In the genomic region with DNA sequence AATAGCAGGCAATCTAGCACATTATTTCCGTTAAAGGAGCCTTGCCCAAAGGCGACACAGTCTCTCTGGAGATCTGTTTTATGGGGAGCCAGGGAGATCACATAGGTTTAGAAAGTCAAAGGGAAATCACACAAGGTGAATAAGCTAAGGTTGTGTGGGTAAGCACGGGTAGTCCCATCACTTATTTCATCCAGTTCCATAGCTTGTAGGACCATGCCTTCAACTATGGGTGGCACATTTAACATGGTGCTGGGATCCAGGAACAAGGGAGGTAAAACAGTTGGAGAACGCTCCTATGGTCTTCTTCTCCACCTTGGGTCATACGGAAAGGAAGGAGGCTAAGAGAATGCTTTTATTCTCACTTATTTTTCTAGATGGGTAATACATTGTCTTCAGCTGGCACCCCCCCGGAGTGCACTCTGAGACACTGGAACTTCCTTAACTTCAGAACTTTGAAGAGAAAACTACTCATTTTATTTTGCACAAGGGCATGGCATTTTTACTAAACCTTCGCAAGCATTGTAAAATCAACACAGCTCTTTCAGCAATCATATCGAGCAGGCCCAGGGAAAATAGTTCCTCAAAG, we compare ENCODE assay signal across 1 cellular context.
TF ChIP-seq lines count a peak whose summit lies in the region.

No MANE protein-coding gene starts in this region.

TF ChIP-seq in HEK293, 187 proteins besides CTCF, POLR2A, EP300 and RAD21 (continued from another document):
- TF ChIP-seq, protein P1, sequence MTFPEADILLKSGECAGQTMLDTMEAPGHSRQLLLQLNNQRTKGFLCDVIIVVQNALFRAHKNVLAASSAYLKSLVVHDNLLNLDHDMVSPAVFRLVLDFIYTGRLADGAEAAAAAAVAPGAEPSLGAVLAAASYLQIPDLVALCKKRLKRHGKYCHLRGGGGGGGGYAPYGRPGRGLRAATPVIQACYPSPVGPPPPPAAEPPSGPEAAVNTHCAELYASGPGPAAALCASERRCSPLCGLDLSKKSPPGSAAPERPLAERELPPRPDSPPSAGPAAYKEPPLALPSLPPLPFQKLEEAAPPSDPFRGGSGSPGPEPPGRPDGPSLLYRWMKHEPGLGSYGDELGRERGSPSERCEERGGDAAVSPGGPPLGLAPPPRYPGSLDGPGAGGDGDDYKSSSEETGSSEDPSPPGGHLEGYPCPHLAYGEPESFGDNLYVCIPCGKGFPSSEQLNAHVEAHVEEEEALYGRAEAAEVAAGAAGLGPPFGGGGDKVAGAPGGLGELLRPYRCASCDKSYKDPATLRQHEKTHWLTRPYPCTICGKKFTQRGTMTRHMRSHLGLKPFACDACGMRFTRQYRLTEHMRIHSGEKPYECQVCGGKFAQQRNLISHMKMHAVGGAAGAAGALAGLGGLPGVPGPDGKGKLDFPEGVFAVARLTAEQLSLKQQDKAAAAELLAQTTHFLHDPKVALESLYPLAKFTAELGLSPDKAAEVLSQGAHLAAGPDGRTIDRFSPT (tag by site-specific recombination; IDR thresholded peaks at IDR 0.05), result no peak
- no peak for TF ChIP-seq HOXA7 (CRISPR knock-in tag; IDR thresholded peaks at IDR 0.05; ENCODE audit: borderline replicate concordance)
- TF ChIP-seq ZNF473 (tag by site-specific recombination; IDR thresholded peaks at IDR 0.05), result no peak
- TF ChIP-seq ZNF791 (tag by site-specific recombination; IDR thresholded peaks at IDR 0.05), result no peak
- no peak for TF ChIP-seq ZIC2 (tag by site-specific recombination; IDR thresholded peaks at IDR 0.05)
- TF ChIP-seq, protein P2, sequence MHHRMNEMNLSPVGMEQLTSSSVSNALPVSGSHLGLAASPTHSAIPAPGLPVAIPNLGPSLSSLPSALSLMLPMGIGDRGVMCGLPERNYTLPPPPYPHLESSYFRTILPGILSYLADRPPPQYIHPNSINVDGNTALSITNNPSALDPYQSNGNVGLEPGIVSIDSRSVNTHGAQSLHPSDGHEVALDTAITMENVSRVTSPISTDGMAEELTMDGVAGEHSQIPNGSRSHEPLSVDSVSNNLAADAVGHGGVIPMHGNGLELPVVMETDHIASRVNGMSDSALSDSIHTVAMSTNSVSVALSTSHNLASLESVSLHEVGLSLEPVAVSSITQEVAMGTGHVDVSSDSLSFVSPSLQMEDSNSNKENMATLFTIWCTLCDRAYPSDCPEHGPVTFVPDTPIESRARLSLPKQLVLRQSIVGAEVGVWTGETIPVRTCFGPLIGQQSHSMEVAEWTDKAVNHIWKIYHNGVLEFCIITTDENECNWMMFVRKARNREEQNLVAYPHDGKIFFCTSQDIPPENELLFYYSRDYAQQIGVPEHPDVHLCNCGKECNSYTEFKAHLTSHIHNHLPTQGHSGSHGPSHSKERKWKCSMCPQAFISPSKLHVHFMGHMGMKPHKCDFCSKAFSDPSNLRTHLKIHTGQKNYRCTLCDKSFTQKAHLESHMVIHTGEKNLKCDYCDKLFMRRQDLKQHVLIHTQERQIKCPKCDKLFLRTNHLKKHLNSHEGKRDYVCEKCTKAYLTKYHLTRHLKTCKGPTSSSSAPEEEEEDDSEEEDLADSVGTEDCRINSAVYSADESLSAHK (tag by site-specific recombination; IDR thresholded peaks at IDR 0.05), result no peak
- no peak for TF ChIP-seq ZNF548 (tag by site-specific recombination; IDR thresholded peaks at IDR 0.05)
- TF ChIP-seq ZNF133 (tag by site-specific recombination; IDR thresholded peaks at IDR 0.05), result no peak
- TF ChIP-seq, protein P3, sequence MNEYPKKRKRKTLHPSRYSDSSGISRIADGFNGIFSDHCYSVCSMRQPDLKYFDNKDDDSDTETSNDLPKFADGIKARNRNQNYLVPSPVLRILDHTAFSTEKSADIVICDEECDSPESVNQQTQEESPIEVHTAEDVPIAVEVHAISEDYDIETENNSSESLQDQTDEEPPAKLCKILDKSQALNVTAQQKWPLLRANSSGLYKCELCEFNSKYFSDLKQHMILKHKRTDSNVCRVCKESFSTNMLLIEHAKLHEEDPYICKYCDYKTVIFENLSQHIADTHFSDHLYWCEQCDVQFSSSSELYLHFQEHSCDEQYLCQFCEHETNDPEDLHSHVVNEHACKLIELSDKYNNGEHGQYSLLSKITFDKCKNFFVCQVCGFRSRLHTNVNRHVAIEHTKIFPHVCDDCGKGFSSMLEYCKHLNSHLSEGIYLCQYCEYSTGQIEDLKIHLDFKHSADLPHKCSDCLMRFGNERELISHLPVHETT (tag by site-specific recombination; IDR thresholded peaks at IDR 0.05), result no peak
- TF ChIP-seq, protein P4, sequence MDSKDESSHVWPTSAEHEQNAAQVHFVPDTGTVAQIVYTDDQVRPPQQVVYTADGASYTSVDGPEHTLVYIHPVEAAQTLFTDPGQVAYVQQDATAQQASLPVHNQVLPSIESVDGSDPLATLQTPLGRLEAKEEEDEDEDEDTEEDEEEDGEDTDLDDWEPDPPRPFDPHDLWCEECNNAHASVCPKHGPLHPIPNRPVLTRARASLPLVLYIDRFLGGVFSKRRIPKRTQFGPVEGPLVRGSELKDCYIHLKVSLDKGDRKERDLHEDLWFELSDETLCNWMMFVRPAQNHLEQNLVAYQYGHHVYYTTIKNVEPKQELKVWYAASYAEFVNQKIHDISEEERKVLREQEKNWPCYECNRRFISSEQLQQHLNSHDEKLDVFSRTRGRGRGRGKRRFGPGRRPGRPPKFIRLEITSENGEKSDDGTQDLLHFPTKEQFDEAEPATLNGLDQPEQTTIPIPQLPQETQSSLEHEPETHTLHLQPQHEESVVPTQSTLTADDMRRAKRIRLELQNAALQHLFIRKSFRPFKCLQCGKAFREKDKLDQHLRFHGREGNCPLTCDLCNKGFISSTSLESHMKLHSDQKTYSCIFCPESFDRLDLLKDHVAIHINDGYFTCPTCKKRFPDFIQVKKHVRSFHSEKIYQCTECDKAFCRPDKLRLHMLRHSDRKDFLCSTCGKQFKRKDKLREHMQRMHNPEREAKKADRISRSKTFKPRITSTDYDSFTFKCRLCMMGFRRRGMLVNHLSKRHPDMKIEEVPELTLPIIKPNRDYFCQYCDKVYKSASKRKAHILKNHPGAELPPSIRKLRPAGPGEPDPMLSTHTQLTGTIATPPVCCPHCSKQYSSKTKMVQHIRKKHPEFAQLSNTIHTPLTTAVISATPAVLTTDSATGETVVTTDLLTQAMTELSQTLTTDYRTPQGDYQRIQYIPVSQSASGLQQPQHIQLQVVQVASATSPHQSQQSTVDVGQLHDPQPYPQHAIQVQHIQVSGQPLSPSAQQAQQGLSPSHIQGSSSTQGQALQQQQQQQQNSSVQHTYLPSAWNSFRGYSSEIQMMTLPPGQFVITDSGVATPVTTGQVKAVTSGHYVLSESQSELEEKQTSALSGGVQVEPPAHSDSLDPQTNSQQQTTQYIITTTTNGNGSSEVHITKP (tag by site-specific recombination; IDR thresholded peaks at IDR 0.05), result no peak
